Comparison of ENCODE assay signal across 10 cellular contexts in the genomic region with DNA sequence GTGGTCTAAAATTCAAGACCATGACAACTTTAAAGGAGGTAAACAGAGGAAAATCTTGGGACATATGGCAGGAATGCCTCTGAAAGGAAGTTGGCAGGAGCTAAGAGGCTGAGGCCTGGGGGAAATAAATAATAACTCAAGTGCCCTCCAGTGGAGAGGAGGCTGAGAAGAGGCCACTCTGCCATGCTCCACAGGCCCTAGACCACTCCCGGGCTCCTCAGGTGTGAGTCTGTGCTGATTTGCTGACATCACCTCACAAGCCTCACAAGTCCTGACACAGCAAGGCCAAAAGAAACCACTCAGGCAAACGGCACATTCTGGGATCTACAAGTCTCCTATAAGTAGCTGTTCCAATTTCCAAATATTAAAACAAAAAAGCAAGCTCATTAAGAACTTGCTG.
A peak's percentile ranks its signal among the peaks of the same experiment; 100 is the strongest.
DNase-seq lines count a peak whose midpoint lies in the region; ATAC-seq and TF ChIP-seq lines count a peak whose summit lies in the region.
"Had no signal": no experiment of that assay in that cellular context is flagged by ENCODE, and none has a peak within 500 bp of the region (broad histone marks: within the 10 kb centered on the region; RNA-seq: fewer than 3 reads in every experiment).

No MANE protein-coding gene starts in this region.

- peak; percentile 34; the same call in 1 of the 2 replicates for TF ChIP-seq CTCF in OCI-LY7 (conservative IDR thresholded peaks at IDR 0.05; ENCODE audit: low read length)

- H2AFZ ChIP-seq in OCI-LY7 (ENCODE audit: low read length): peak overlapping the region; percentile 35
- H2AFZ ChIP-seq: neural progenitor cell had no signal

- no peak overlapping the region for H3K4me3 ChIP-seq in OCI-LY7 (ENCODE audit: low read depth, low read length, poor library complexity, severe bottlenecking)
- H3K4me3 ChIP-seq: neural progenitor cell had no signal

- no peaks in the 10 kb centered on the region for H3K36me3 ChIP-seq in OCI-LY7 (ENCODE audit: insufficient read depth, low read length)
- H3K36me3 ChIP-seq: neural progenitor cell had no signal

- ATAC-seq in HG03095 (IDR thresholded peaks at IDR 0.05; ENCODE audit: unreplicated experiment): peak; percentile 10
- peak; percentile 43 for ATAC-seq in esophagus mucosa
- no peak for ATAC-seq in HG03432 (IDR thresholded peaks at IDR 0.05; ENCODE audit: unreplicated experiment)
- no peak for ATAC-seq in GM21825 (IDR thresholded peaks at IDR 0.05; ENCODE audit: unreplicated experiment)

- H3K9me3 ChIP-seq in OCI-LY7 (ENCODE audit: low read length): no peaks in the 10 kb centered on the region

- DNase-seq in COLO668 (lab: John Stamatoyannopoulos, UW; ENCODE audit: unreplicated experiment) (peak; percentile 11), OCI-LY7 (ENCODE audit: low spot score) (peak; percentile 38), NOMO-1 treated with dmso at 0.1 percent for 144 hours (lab: John Stamatoyannopoulos, UW; ENCODE audit: unreplicated experiment) (no peak)
- no peak for DNase-seq in effector CD8-positive, alpha-beta T cell (lab: John Stamatoyannopoulos, UW)
- DNase-seq: SW 1271 had no signal

- H4K20me1 ChIP-seq in OCI-LY7 (ENCODE audit: insufficient read depth, low read length): no peaks in the 10 kb centered on the region

- CTCF ChIA-PET in OCI-LY7 (lab: Charles Lee; ENCODE audit: unreplicated experiment): interaction anchor here (1.5 kb wide), 1 partner anchor 10 kb away, joined by 9 read pairs; no protein-coding TSS in a partner anchor

- POLR2A ChIA-PET in OCI-LY7 (lab: Charles Lee): interaction anchor here (0.5 to 2.8 kb wide), 13 partner anchors 9 to 1702 kb away, joined by 3 to 21 read pairs (median 4); no protein-coding TSS in a partner anchor

- peaks cover 17% of the 10 kb centered on the region for H3K4me1 ChIP-seq in OCI-LY7 (ENCODE audit: insufficient read depth, low read length, poor library complexity, severe bottlenecking)
- H3K4me1 ChIP-seq: neural progenitor cell had no signal

- BruUV-seq in OCI-LY7 (replicated peaks; lab: Mats Ljungman, UMichigan): no TSS peak

- no peaks in the 10 kb centered on the region for H3K79me2 ChIP-seq in OCI-LY7 (ENCODE audit: insufficient read depth, low read depth, low read length)

- no peak overlapping the region for H3K27ac ChIP-seq in OCI-LY7 (ENCODE audit: low read depth, low read length, poor library complexity, severe bottlenecking)
- H3K27ac ChIP-seq: neural progenitor cell had no signal

- intact Hi-C loops in OCI-LY7 (cut with micrococcal nuclease; ENCODE audit: unreplicated experiment): loop anchor here (2.0 kb wide), 1 partner anchor 44 kb away; no protein-coding TSS in a partner anchor

- no peaks in the 10 kb centered on the region for H3K9me2 ChIP-seq in OCI-LY7 (ENCODE audit: insufficient read depth, low read length)

- peak overlapping the region; percentile 49 for H3K4me2 ChIP-seq in OCI-LY7 (ENCODE audit: low read length)
- H3K4me2 ChIP-seq: neural progenitor cell had no signal

Comparison
In these comparisons a context has a peak if more than half of its experiments do, and no peak if none do; other contexts are left out.
1. DNase-seq: peak in COLO668 (single experiment) and OCI-LY7 (single experiment); none in NOMO-1 treated with dmso at 0.1 percent for 144 hours (single experiment) and effector CD8-positive, alpha-beta T cell (single experiment).
2. ATAC-seq: peak in HG03095 (single experiment) and esophagus mucosa (single experiment); none in HG03432 (single experiment) and GM21825 (single experiment).